8 cellular contexts compared by ENCODE assay signal in the genomic region with DNA sequence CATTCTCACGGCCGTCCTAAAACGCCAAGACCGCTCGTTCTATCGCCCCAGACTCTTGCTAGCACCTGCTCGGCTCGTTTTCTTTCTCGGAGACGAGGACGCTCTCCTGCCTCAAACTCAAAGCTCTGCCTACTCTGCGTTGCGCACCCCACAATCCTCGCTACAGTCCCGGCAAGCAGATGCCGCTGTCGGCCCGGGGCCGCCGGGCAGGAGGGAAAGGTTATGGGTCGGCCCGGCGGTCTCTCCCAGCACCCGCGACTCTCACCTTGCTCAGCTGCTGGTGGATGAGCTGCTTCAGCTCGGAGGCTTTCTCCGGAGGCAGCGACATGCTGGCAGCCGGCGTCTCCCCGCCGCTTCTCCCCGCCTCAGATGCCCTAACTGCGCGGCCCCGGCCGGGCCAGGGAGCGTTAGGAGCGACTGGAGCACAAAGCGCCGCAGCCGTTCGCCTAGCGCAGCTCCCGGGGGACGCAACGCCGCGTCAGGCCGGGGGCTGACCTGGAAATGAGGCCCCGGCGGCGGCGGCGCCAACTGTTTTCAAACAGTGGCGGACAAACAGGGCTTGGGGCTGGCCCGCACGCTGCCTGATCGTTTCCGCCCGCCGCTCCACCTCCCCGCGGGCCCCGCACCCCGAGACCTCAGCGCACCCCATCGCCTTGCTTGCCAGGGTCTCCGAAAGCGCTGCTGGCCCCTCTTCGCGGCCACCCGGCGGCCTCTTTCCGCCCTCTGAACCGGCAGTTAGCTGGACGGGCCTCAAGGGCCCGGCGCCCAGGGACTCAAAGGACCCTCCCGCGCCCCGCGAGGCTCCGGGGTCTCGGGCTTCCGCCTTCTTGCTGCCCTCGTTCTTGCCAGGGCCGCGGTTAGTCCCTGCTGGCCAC. TPM values are rescaled to one million over a fixed set of nuclear protein-coding genes. Genes with fewer than 3 reads are reported as not detected.
DNase-seq lines count a peak whose midpoint lies in the region; ATAC-seq lines count a peak whose summit lies in the region.

A gene with protein sequence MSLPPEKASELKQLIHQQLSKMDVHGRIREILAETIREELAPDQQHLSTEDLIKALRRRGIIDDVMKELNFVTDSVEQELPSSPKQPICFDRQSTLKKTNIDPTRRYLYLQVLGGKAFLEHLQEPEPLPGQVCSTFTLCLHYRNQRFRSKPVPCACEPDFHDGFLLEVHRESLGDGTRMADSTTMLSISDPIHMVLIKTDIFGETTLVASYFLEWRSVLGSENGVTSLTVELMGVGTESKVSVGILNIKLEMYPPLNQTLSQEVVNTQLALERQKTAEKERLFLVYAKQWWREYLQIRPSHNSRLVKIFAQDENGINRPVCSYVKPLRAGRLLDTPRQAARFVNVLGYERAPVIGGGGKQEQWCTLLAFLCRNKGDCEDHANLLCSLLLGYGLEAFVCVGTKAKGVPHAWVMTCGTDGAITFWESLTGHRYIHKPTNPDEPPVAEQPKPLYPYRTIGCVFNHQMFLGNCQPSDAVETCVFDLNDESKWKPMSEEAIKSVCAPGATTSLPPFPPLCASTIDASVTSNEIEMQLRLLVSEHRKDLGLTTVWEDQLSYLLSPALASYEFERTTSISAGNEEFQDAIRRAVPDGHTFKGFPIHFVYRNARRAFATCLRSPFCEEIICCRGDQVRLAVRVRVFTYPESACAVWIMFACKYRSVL (minus strand): TSS at position 503 of the 875 bp plus-strand sequence. CDS start 175 bp downstream, at position 328.
A gene with protein sequence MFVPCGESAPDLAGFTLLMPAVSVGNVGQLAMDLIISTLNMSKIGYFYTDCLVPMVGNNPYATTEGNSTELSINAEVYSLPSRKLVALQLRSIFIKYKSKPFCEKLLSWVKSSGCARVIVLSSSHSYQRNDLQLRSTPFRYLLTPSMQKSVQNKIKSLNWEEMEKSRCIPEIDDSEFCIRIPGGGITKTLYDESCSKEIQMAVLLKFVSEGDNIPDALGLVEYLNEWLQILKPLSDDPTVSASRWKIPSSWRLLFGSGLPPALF (plus strand): TSS at position 822 of the 875 bp plus-strand sequence. CDS start 66 bp downstream, outside the sequence.

- 0% methylated on average over 89 of the region's 89 CpGs for WGBS in ectodermal cell, 2 experiments

- no peaks in the 10 kb centered on the region for H3K9me3 ChIP-seq in CD4-positive, CD25-positive, alpha-beta regulatory T cell (ENCODE audit: control insufficient read depth in 2 of 2, low read length in 2 of 2)
- no peaks in the 10 kb centered on the region for H3K9me3 ChIP-seq in ectodermal cell (ENCODE audit: control insufficient read depth, low read length)

- no peaks in the 10 kb centered on the region for H3K27me3 ChIP-seq in CD4-positive, CD25-positive, alpha-beta regulatory T cell (ENCODE audit: control insufficient read depth, insufficient read depth, low read length)
- H3K27me3 ChIP-seq in ectodermal cell (ENCODE audit: control insufficient read depth, insufficient read depth, low read length, poor library complexity, severe bottlenecking) = no peaks in the 10 kb centered on the region

- peaks cover 37 to 73% (median 56%) of the 10 kb centered on the region in 4 donors for H3K4me1 Mint-ChIP-seq in CD4-positive, CD25-positive, alpha-beta regulatory T cell
- peaks cover 47% of the 10 kb centered on the region for H3K4me1 Mint-ChIP-seq in activated CD8-positive, alpha-beta T cell treated with anti-CD3 and anti-CD28 coated beads, Interleukin-2, amount 10 ng/mL, durations not matched to agents 7 days and 5 days (ENCODE audit: low read depth)

- POLR2A ChIA-PET in activated CD8-positive, alpha-beta T cell treated with anti-CD3 and anti-CD28 coated beads, Interleukin-2, amount 10 ng/mL, durations not matched to agents 7 days and 5 days (lab: Charles Lee) = interaction anchor here (0.6 to 2.4 kb wide), 16 partner anchors 9 to 326 kb away, joined by 3 to 12 read pairs (median 4); a partner anchor contains a TSS

- peak; percentile 76 to 91 (median 87) for DNase-seq in CD4-positive, CD25-positive, alpha-beta regulatory T cell
- peak; percentile 8 for DNase-seq in NK-92 (lab: John Stamatoyannopoulos, UW; ENCODE audit: unreplicated experiment)
- peak; percentile 84 for DNase-seq in activated CD8-positive, alpha-beta T cell treated with anti-CD3 and anti-CD28 coated beads, Interleukin-2, amount 10 ng/mL, durations not matched to agents 7 days and 5 days
- peak; percentile 92 to 95 for DNase-seq in lung microvascular endothelial cell (ENCODE audit: low read depth in 2 of 2)
- peak; percentile 63 to 69 (median 65) for DNase-seq in stimulated activated CD4-positive, alpha-beta T cell treated with anti-CD3 and anti-CD28 coated beads, TNF-alpha, amount 100 ng/mL, for 4 hours (ENCODE audit: low read depth in 3 of 3)

- H3K4me3 ChIP-seq in CD4-positive, CD25-positive, alpha-beta regulatory T cell (ENCODE audit: low read depth, low read length) = peak within 1 kb of the TSS; percentile 100
- H3K4me3 ChIP-seq in ectodermal cell (ENCODE audit: insufficient read depth, low read depth, low read length) = peak within 1 kb of the TSS; percentile 80

- H3K27ac Mint-ChIP-seq in CD4-positive, CD25-positive, alpha-beta regulatory T cell = peak within 1 kb of the TSS; percentile 91 to 99 (median 99)
- H3K27ac Mint-ChIP-seq in activated CD8-positive, alpha-beta T cell treated with anti-CD3 and anti-CD28 coated beads, Interleukin-2, amount 10 ng/mL, durations not matched to agents 7 days and 5 days = peak within 1 kb of the TSS; percentile 100

- peaks cover 16% of the 10 kb centered on the region for H3K36me3 Mint-ChIP-seq in CD4-positive, CD25-positive, alpha-beta regulatory T cell
- H3K36me3 Mint-ChIP-seq in activated CD8-positive, alpha-beta T cell treated with anti-CD3 and anti-CD28 coated beads, Interleukin-2, amount 10 ng/mL, durations not matched to agents 7 days and 5 days (ENCODE audit: low read depth) = peaks cover 41% of the 10 kb centered on the region

- peaks cover 30% of the 10 kb centered on the region for H3K4me1 ChIP-seq in CD4-positive, CD25-positive, alpha-beta regulatory T cell (ENCODE audit: control insufficient read depth, insufficient read depth, low read length, poor library complexity, severe bottlenecking)
- H3K4me1 ChIP-seq in ectodermal cell (ENCODE audit: control insufficient read depth, insufficient read depth, low read length) = peaks cover 4% of the 10 kb centered on the region

- CTCF ChIA-PET in activated CD8-positive, alpha-beta T cell treated with anti-CD3 and anti-CD28 coated beads, Interleukin-2, amount 10 ng/mL, durations not matched to agents 7 days and 5 days (lab: Charles Lee) = interaction anchor here (0.9 to 1.6 kb wide), 6 partner anchors 16 to 311 kb away, joined by 3 to 6 read pairs (median 3); no protein-coding TSS in a partner anchor

- H3K27ac ChIP-seq in CD4-positive, CD25-positive, alpha-beta regulatory T cell (ENCODE audit: insufficient read depth, low read length, poor library complexity, severe bottlenecking) = peak within 1 kb of the TSS; percentile 95
- peak within 1 kb of the TSS; percentile 99 for H3K27ac ChIP-seq in ectodermal cell (ENCODE audit: insufficient read depth, low read depth, low read length, poor library complexity, severe bottlenecking)

- H3K36me3 ChIP-seq in CD4-positive, CD25-positive, alpha-beta regulatory T cell (ENCODE audit: control insufficient read depth, insufficient read depth, low read length) = peaks cover 18% of the 10 kb centered on the region
- peaks cover 8% of the 10 kb centered on the region for H3K36me3 ChIP-seq in ectodermal cell (ENCODE audit: control insufficient read depth, insufficient read depth, low read length)

- ATAC-seq in CD4-positive, CD25-positive, alpha-beta regulatory T cell (ENCODE audit: low read depth in 2 of 2) = peak; percentile 78 to 79
- ATAC-seq in GM19397 (IDR thresholded peaks at IDR 0.05; ENCODE audit: unreplicated experiment) (peak; percentile 87), HG03565 (IDR thresholded peaks at IDR 0.05; ENCODE audit: unreplicated experiment) (peak; percentile 72)
- ATAC-seq in activated CD8-positive, alpha-beta T cell treated with anti-CD3 and anti-CD28 coated beads, Interleukin-2, amount 10 ng/mL, durations not matched to agents 7 days and 5 days = peak; percentile 83

- peak within 1 kb of the TSS; percentile 95 to 99 (median 96) for H3K4me3 Mint-ChIP-seq in CD4-positive, CD25-positive, alpha-beta regulatory T cell
- H3K4me3 Mint-ChIP-seq in activated CD8-positive, alpha-beta T cell treated with anti-CD3 and anti-CD28 coated beads, Interleukin-2, amount 10 ng/mL, durations not matched to agents 7 days and 5 days = peak within 1 kb of the TSS; percentile 94

- no peaks in the 10 kb centered on the region for H3K9me3 Mint-ChIP-seq in CD4-positive, CD25-positive, alpha-beta regulatory T cell
- no peaks in the 10 kb centered on the region for H3K9me3 Mint-ChIP-seq in activated CD8-positive, alpha-beta T cell treated with anti-CD3 and anti-CD28 coated beads, Interleukin-2, amount 10 ng/mL, durations not matched to agents 7 days and 5 days (ENCODE audit: insufficient read depth)

- H3K27me3 Mint-ChIP-seq in CD4-positive, CD25-positive, alpha-beta regulatory T cell = no peaks in the 10 kb centered on the region
- no peaks in the 10 kb centered on the region for H3K27me3 Mint-ChIP-seq in activated CD8-positive, alpha-beta T cell treated with anti-CD3 and anti-CD28 coated beads, Interleukin-2, amount 10 ng/mL, durations not matched to agents 7 days and 5 days (ENCODE audit: low read depth)

RNA-seq across cellular contexts. Expression of the first gene that starts in this region (rescaled TPM):
- total RNA-seq in CD4-positive, CD25-positive, alpha-beta regulatory T cell = 8.8 TPM
- 10 to 100 TPM in 2 of 4 donors, 1 to 10 TPM in 2; 7.3 to 14.2 (median 9.3) TPM for polyA plus RNA-seq in CD4-positive, CD25-positive, alpha-beta regulatory T cell
- 10 to 100 TPM; 12.9 to 17.2 TPM for total RNA-seq in activated CD8-positive, alpha-beta T cell treated with anti-CD3 and anti-CD28 coated beads, Interleukin-2, amount 10 ng/mL, durations not matched to agents 7 days and 5 days
- 15.9 TPM for polyA plus RNA-seq in ectodermal cell (2013, experiment 1 of 4)
- polyA plus RNA-seq in ectodermal cell (2013, experiment 2 of 4) = 15.5 TPM
- polyA plus RNA-seq in ectodermal cell (2013, experiment 3 of 4) = 13.2 TPM
- 13.1 TPM for polyA plus RNA-seq in ectodermal cell (2013, experiment 4 of 4)
- total RNA-seq in lung microvascular endothelial cell = 9.8 and 12.3 TPM in 2 replicates

RNA-seq across cellular contexts. Expression of the second gene that starts in this region (rescaled TPM):
- 60.3 TPM for total RNA-seq in CD4-positive, CD25-positive, alpha-beta regulatory T cell
- 100 to 1,000 TPM; 145 to 199 (median 154) TPM for polyA plus RNA-seq in CD4-positive, CD25-positive, alpha-beta regulatory T cell
- 100 to 1,000 TPM; 104 to 108 TPM for total RNA-seq in activated CD8-positive, alpha-beta T cell treated with anti-CD3 and anti-CD28 coated beads, Interleukin-2, amount 10 ng/mL, durations not matched to agents 7 days and 5 days
- 73.5 TPM for polyA plus RNA-seq in ectodermal cell (2013, experiment 1 of 4)
- polyA plus RNA-seq in ectodermal cell (2013, experiment 2 of 4) = 78.5 TPM
- 77.6 TPM for polyA plus RNA-seq in ectodermal cell (2013, experiment 3 of 4)
- 86.0 TPM for polyA plus RNA-seq in ectodermal cell (2013, experiment 4 of 4)
- 52.6 and 68.4 TPM in 2 replicates for total RNA-seq in lung microvascular endothelial cell

Comparison
In these comparisons a context has a peak if more than half of its experiments do, and no peak if none do; other contexts are left out.
1. Peak in every context shown above with its lines: DNase-seq, ATAC-seq, H3K4me3 ChIP-seq and H3K27ac ChIP-seq.
2. DNase-seq: peak in every context shown above with its lines; median percentile 94 in lung microvascular endothelial cell; 87 in CD4-positive, CD25-positive, alpha-beta regulatory T cell; 84 in activated CD8-positive, alpha-beta T cell treated with anti-CD3 and anti-CD28 coated beads, Interleukin-2, amount 10 ng/mL, durations not matched to agents 7 days and 5 days; 65 in stimulated activated CD4-positive, alpha-beta T cell treated with anti-CD3 and anti-CD28 coated beads, TNF-alpha, amount 100 ng/mL, for 4 hours; 8 in NK-92.